8 cellular contexts compared by ENCODE assay signal in genomic region chr1:206739411-206740076, GRCh38. TPM values are rescaled to one million over a fixed set of nuclear protein-coding genes. Genes with fewer than 3 reads are reported as not detected.
DNase-seq lines count a peak whose midpoint lies in the region; ATAC-seq lines count a peak whose summit lies in the region.

No MANE protein-coding gene starts in this region.

- no peaks in the 10 kb centered on the region for H3K27me3 Mint-ChIP-seq in activated CD4-positive, alpha-beta T cell treated with anti-CD3 and anti-CD28 coated beads, Interleukin-2, amount 10 ng/mL, durations not matched to agents 7 days and 5 days

- H3K36me3 Mint-ChIP-seq in activated CD4-positive, alpha-beta T cell treated with anti-CD3 and anti-CD28 coated beads, Interleukin-2, amount 10 ng/mL, durations not matched to agents 7 days and 5 days (ENCODE audit: low read depth) = peaks cover 14% of the 10 kb centered on the region

- no peak overlapping the region for H3K4me3 Mint-ChIP-seq in activated CD4-positive, alpha-beta T cell treated with anti-CD3 and anti-CD28 coated beads, Interleukin-2, amount 10 ng/mL, durations not matched to agents 7 days and 5 days

- CTCF ChIA-PET in activated CD4-positive, alpha-beta T cell treated with anti-CD3 and anti-CD28 coated beads, Interleukin-2, amount 10 ng/mL, durations not matched to agents 7 days and 5 days (lab: Charles Lee) = interaction anchor here (0.7 to 1.4 kb wide), 11 partner anchors 11 to 183 kb away, joined by 3 to 6 read pairs (median 4); no protein-coding TSS in a partner anchor

- ATAC-seq in HG02588 (IDR thresholded peaks at IDR 0.05; ENCODE audit: unreplicated experiment) = peak; percentile 84

- peak; percentile 42 for DNase-seq in activated CD4-positive, alpha-beta T cell treated with anti-CD3 and anti-CD28 coated beads, Interleukin-2, amount 10 ng/mL, durations not matched to agents 7 days and 5 days
- DNase-seq in activated CD4-positive, alpha-beta T cell treated with anti-CD3 and anti-CD28 coated beads, Interleukin-2, amount 50 U/mL, for 1 hour = no peak
- DNase-seq in NCI-H1048 (lab: John Stamatoyannopoulos, UW) (peak; percentile 85), epidermal melanocyte (ENCODE audit: insufficient read length, low spot score) (peak; percentile 46), NCI-H1694 (lab: John Stamatoyannopoulos, UW) (no peak), kidney glomerular epithelial cell (lab: John Stamatoyannopoulos, UW) (no peak)
- DNase-seq in effector CD8-positive, alpha-beta T cell (lab: John Stamatoyannopoulos, UW) = no peak

- peak overlapping the region; percentile 85 for H3K27ac Mint-ChIP-seq in activated CD4-positive, alpha-beta T cell treated with anti-CD3 and anti-CD28 coated beads, Interleukin-2, amount 10 ng/mL, durations not matched to agents 7 days and 5 days

- POLR2A ChIA-PET in activated CD4-positive, alpha-beta T cell treated with anti-CD3 and anti-CD28 coated beads, Interleukin-2, amount 10 ng/mL, durations not matched to agents 7 days and 5 days (lab: Charles Lee) = no interaction called here

- H3K9me3 Mint-ChIP-seq in activated CD4-positive, alpha-beta T cell treated with anti-CD3 and anti-CD28 coated beads, Interleukin-2, amount 10 ng/mL, durations not matched to agents 7 days and 5 days = no peaks in the 10 kb centered on the region

- peaks cover 76% of the 10 kb centered on the region for H3K4me1 Mint-ChIP-seq in activated CD4-positive, alpha-beta T cell treated with anti-CD3 and anti-CD28 coated beads, Interleukin-2, amount 10 ng/mL, durations not matched to agents 7 days and 5 days

RNA-seq across cellular contexts. Expression of gene IL19, which starts 31.0 kb away (rescaled TPM):
- total RNA-seq in activated CD4-positive, alpha-beta T cell treated with anti-CD3 and anti-CD28 coated beads, Interleukin-2, amount 10 ng/mL, durations not matched to agents 7 days and 5 days = not detected

RNA-seq across cellular contexts. Expression of gene IL10, which starts 32.8 kb away (rescaled TPM):
- total RNA-seq in activated CD4-positive, alpha-beta T cell treated with anti-CD3 and anti-CD28 coated beads, Interleukin-2, amount 10 ng/mL, durations not matched to agents 7 days and 5 days = under 1 TPM; 0.12 to 0.15 TPM

RNA-seq across cellular contexts. Expression of gene MAPKAPK2, which starts 54.8 kb away (rescaled TPM):
- total RNA-seq in activated CD4-positive, alpha-beta T cell treated with anti-CD3 and anti-CD28 coated beads, Interleukin-2, amount 10 ng/mL, durations not matched to agents 7 days and 5 days = 10 to 100 TPM; 55.5 to 57.4 TPM

Comparison
In these comparisons a context has a peak if more than half of its experiments do, and no peak if none do; other contexts are left out.
1. DNase-seq: peak in activated CD4-positive, alpha-beta T cell treated with anti-CD3 and anti-CD28 coated beads, Interleukin-2, amount 10 ng/mL, durations not matched to agents 7 days and 5 days (single experiment), NCI-H1048 (single experiment) and epidermal melanocyte (single experiment); none in activated CD4-positive, alpha-beta T cell treated with anti-CD3 and anti-CD28 coated beads, Interleukin-2, amount 50 U/mL, for 1 hour (single experiment), NCI-H1694 (single experiment), effector CD8-positive, alpha-beta T cell (single experiment) and kidney glomerular epithelial cell (single experiment).